ENCODE assay signal across 3 cellular contexts in genomic region chr4:128608006-128608405, GRCh38.
TF ChIP-seq lines count a peak whose summit lies in the region.

No MANE protein-coding gene starts in this region.

TF ChIP-seq in A549, 52 proteins besides CTCF, POLR2A, EP300 and RAD21:
- no peak for TF ChIP-seq MYC (IDR thresholded peaks at IDR 0.05; ENCODE audit: borderline replicate concordance, low read length)
- no peak for TF ChIP-seq HDAC2 (IDR thresholded peaks at IDR 0.05)
- no peak for TF ChIP-seq EHMT2 (IDR thresholded peaks at IDR 0.05; ENCODE audit: low read depth)
- no peak for TF ChIP-seq HES2 (IDR thresholded peaks at IDR 0.05)
- no peak for TF ChIP-seq ESRRA (IDR thresholded peaks at IDR 0.05; ENCODE audit: borderline replicate concordance, low read length)

TF ChIP-seq in IMR-90, 13 proteins besides CTCF, POLR2A, EP300 and RAD21:
- no peak for TF ChIP-seq CHD1 (IDR thresholded peaks at IDR 0.05; ENCODE audit: low read depth, low read length)
- TF ChIP-seq, protein P1, sequence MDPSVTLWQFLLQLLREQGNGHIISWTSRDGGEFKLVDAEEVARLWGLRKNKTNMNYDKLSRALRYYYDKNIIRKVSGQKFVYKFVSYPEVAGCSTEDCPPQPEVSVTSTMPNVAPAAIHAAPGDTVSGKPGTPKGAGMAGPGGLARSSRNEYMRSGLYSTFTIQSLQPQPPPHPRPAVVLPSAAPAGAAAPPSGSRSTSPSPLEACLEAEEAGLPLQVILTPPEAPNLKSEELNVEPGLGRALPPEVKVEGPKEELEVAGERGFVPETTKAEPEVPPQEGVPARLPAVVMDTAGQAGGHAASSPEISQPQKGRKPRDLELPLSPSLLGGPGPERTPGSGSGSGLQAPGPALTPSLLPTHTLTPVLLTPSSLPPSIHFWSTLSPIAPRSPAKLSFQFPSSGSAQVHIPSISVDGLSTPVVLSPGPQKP (IDR thresholded peaks at IDR 0.05; ENCODE audit: borderline replicate concordance, low read depth, low read length): no peak
- TF ChIP-seq, protein P2, sequence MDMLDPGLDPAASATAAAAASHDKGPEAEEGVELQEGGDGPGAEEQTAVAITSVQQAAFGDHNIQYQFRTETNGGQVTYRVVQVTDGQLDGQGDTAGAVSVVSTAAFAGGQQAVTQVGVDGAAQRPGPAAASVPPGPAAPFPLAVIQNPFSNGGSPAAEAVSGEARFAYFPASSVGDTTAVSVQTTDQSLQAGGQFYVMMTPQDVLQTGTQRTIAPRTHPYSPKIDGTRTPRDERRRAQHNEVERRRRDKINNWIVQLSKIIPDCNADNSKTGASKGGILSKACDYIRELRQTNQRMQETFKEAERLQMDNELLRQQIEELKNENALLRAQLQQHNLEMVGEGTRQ (IDR thresholded peaks at IDR 0.05; ENCODE audit: low read depth, low read length): no peak
- TF ChIP-seq NFE2L2 (IDR thresholded peaks at IDR 0.05; ENCODE audit: low read depth, low read length): no peak
- no peak for TF ChIP-seq RFX5 (IDR thresholded peaks at IDR 0.05; ENCODE audit: low read depth, low read length)
- no peak for TF ChIP-seq BHLHE40 (IDR thresholded peaks at IDR 0.05; ENCODE audit: low read depth, low read length)
- no peak for TF ChIP-seq MAFK (IDR thresholded peaks at IDR 0.05; ENCODE audit: low read depth, low read length)
- no peak for TF ChIP-seq SMC3 (IDR thresholded peaks at IDR 0.05; ENCODE audit: low read depth, low read length)
- no peak for TF ChIP-seq CEBPB (IDR thresholded peaks at IDR 0.05; ENCODE audit: low read depth, low read length)
- TF ChIP-seq FOS (IDR thresholded peaks at IDR 0.05; ENCODE audit: low read depth, low read length): no peak
- TF ChIP-seq MAZ (IDR thresholded peaks at IDR 0.05; ENCODE audit: borderline replicate concordance, low read depth, low read length): no peak
- TF ChIP-seq RCOR1 (IDR thresholded peaks at IDR 0.05; ENCODE audit: insufficient replicate concordance, low read length): no peak
- TF ChIP-seq MXI1 (IDR thresholded peaks at IDR 0.05; ENCODE audit: borderline replicate concordance, low read depth, low read length): no peak

TF ChIP-seq in H1, 55 proteins besides CTCF, POLR2A, EP300 and RAD21:
- TF ChIP-seq POU5F1 (IDR thresholded peaks at IDR 0.05; ENCODE audit: low read depth, low read length) (no peak), TCF12 (IDR thresholded peaks at IDR 0.05; ENCODE audit: low read depth, low read length) (no peak), BCL11A (IDR thresholded peaks at IDR 0.05; ENCODE audit: low read depth in 2 of 2, low read length in 2 of 2) (no peak), CREB1 (IDR thresholded peaks at IDR 0.05) (no peak), RNF2 (IDR thresholded peaks at IDR 0.05; ENCODE audit: borderline replicate concordance, low read depth, low read length, missing control alignments, poor library complexity, severe bottlenecking) (no peak), CHD2 (IDR thresholded peaks at IDR 0.05; ENCODE audit: low read length) (no peak), SP2 (IDR thresholded peaks at IDR 0.05; ENCODE audit: low read length) (no peak), ASH2L (IDR thresholded peaks at IDR 0.05; ENCODE audit: low read length) (no peak), TEAD4 (IDR thresholded peaks at IDR 0.05; ENCODE audit: low read depth, low read length) (no peak), CEBPB (IDR thresholded peaks at IDR 0.05; ENCODE audit: low read depth, low read length) (no peak), CTBP2 (IDR thresholded peaks at IDR 0.05; ENCODE audit: borderline replicate concordance, insufficient read depth, insufficient read length, low read length) (no peak), BRCA1 (IDR thresholded peaks at IDR 0.05; ENCODE audit: low read depth, low read length) (no peak), TBP (IDR thresholded peaks at IDR 0.05; ENCODE audit: low read depth, low read length) (no peak), GABPA (IDR thresholded peaks at IDR 0.05; ENCODE audit: borderline replicate concordance, insufficient read depth, low read length) (no peak), CBX5 (IDR thresholded peaks at IDR 0.05; ENCODE audit: low read depth, low read length) (no peak), POLR2AphosphoS5 (IDR thresholded peaks at IDR 0.05; ENCODE audit: low read depth, low read length) (no peak)
